8 cellular contexts compared by ENCODE assay signal in genomic region chr17:1577657-1578428, GRCh38. TPM values are rescaled to one million over a fixed set of nuclear protein-coding genes. Genes with fewer than 3 reads are reported as not detected.
DNase-seq lines count a peak whose midpoint lies in the region; ATAC-seq and TF ChIP-seq lines count a peak whose summit lies in the region.

No MANE protein-coding gene starts in this region.

- H3K4me1 Mint-ChIP-seq in stimulated activated naive B cell treated with anti-CD40 and anti-IgM and Interleukin-4, amounts not matched to agents 10 μg/mL and 1 μg/mL and 100 μg/mL, for 72 hours: peaks cover 29 to 44% of the 10 kb centered on the region in 2 donors

- no peaks in the 10 kb centered on the region for H4K20me1 ChIP-seq in GM23248 (ENCODE audit: insufficient read depth)

- H3K4me1 ChIP-seq in GM23248 (ENCODE audit: insufficient read depth) (peaks cover 8% of the 10 kb centered on the region), adipocyte (ENCODE audit: control insufficient read depth, insufficient read depth, low read length) (peaks cover 25% of the 10 kb centered on the region), left lung (peaks cover 38 to 90% of the 10 kb centered on the region in 2 donors)

- peak overlapping the region; percentile 48 to 68 for H3K4me3 Mint-ChIP-seq in stimulated activated naive B cell treated with anti-CD40 and anti-IgM and Interleukin-4, amounts not matched to agents 10 μg/mL and 1 μg/mL and 100 μg/mL, for 72 hours

- no peaks in the 10 kb centered on the region for H3K27me3 Mint-ChIP-seq in stimulated activated naive B cell treated with anti-CD40 and anti-IgM and Interleukin-4, amounts not matched to agents 10 μg/mL and 1 μg/mL and 100 μg/mL, for 72 hours

- peaks cover 38% of the 10 kb centered on the region in 2 donors for H3K36me3 Mint-ChIP-seq in stimulated activated naive B cell treated with anti-CD40 and anti-IgM and Interleukin-4, amounts not matched to agents 10 μg/mL and 1 μg/mL and 100 μg/mL, for 72 hours

- H3K9me2 ChIP-seq in GM23248 (ENCODE audit: insufficient read depth): no peaks in the 10 kb centered on the region

- H3K27ac Mint-ChIP-seq in stimulated activated naive B cell treated with anti-CD40 and anti-IgM and Interleukin-4, amounts not matched to agents 10 μg/mL and 1 μg/mL and 100 μg/mL, for 72 hours: peak overlapping the region; percentile 98

- peak overlapping the region; percentile 75 for H2AFZ ChIP-seq in GM23248

- intact Hi-C loops in left lung (cut with DNase I): loop anchor here in 1 of 2 donors (10.0 kb wide), 1 partner anchor 47 kb away; the partner anchor contains the start of gene SLC43A2

- in situ Hi-C loops in GM23248 (cut with MboI): no loop called here

- peak overlapping the region; percentile 66 for H3K9ac ChIP-seq in GM23248
- H3K9ac ChIP-seq in adipocyte (ENCODE audit: low read length): peak overlapping the region; percentile 51

- H3K9me3 Mint-ChIP-seq in stimulated activated naive B cell treated with anti-CD40 and anti-IgM and Interleukin-4, amounts not matched to agents 10 μg/mL and 1 μg/mL and 100 μg/mL, for 72 hours: no peaks in the 10 kb centered on the region

- no peak for TF ChIP-seq CTCF in left lung (IDR thresholded peaks at IDR 0.05)

- H3K79me2 ChIP-seq in GM23248 (ENCODE audit: insufficient read depth): no peaks in the 10 kb centered on the region

- peak overlapping the region; percentile 81 for H3K27ac ChIP-seq in GM23248
- H3K27ac ChIP-seq in left lung: peak overlapping the region; percentile 89 to 98

- H3K9me3 ChIP-seq in GM23248 (ENCODE audit: low read depth): no peaks in the 10 kb centered on the region
- H3K9me3 ChIP-seq in adipocyte (ENCODE audit: control insufficient read depth, low read length): no peaks in the 10 kb centered on the region
- no peaks in the 10 kb centered on the region for H3K9me3 ChIP-seq in left lung

- no peaks in the 10 kb centered on the region for H3F3A ChIP-seq in GM23248 (ENCODE audit: insufficient read depth)

- H3K4me2 ChIP-seq in GM23248 (ENCODE audit: unreplicated experiment): peak overlapping the region; percentile 46

- H3K4me3 ChIP-seq in GM23248 (peak overlapping the region; percentile 23), adipocyte (ENCODE audit: low read length) (no peak overlapping the region), left lung (peak overlapping the region in 1 of 2 donors; percentile 7)

- ATAC-seq in left lung (peak; percentile 2), left lobe of liver (no peak), HG02610 (IDR thresholded peaks at IDR 0.05; ENCODE audit: unreplicated experiment) (no peak)
- peak; percentile 50 to 56 for ATAC-seq in stimulated activated naive B cell treated with anti-CD40 and anti-IgM and Interleukin-4, amounts not matched to agents 10 μg/mL and 1 μg/mL and 100 μg/mL, for 72 hours (replicated peaks)
- ATAC-seq in activated CD4-positive, CD25-positive, alpha-beta regulatory T cell treated with anti-CD3 and anti-CD28 coated beads, Interleukin-2, amount 50 U/mL, for 24 hours: no peak

- H3K36me3 ChIP-seq in GM23248 (ENCODE audit: low read depth) (no peaks in the 10 kb centered on the region), adipocyte (ENCODE audit: control insufficient read depth, insufficient read depth, low read length, severe bottlenecking) (peaks cover 13% of the 10 kb centered on the region), left lung (peaks cover 0 to 36% of the 10 kb centered on the region in 2 donors)

- DNase-seq in GM23248 (no peak), adipocyte (ENCODE audit: low read depth) (no peak), left lung (peak; percentile 66 to 84), nucleus accumbens (lab: John Stamatoyannopoulos, UW) (no peak), left lobe of liver (ENCODE audit: low spot score) (no peak)
- no peak for DNase-seq in stimulated activated naive B cell treated with anti-CD40 and anti-IgM and Interleukin-4, amounts not matched to agents 10 μg/mL and 1 μg/mL and 100 μg/mL, for 72 hours

- 71 to 72% methylated on average over 19 of the region's 19 CpGs for WGBS in GM23248 (ENCODE audit: low coverage in 1 of 2, low lambda C conversion rate in 2 of 2, missing lambda C conversion rate in 2 of 2), 2 experiments

- H3K27me3 ChIP-seq in GM23248 (replicated peaks; ENCODE audit: insufficient read depth): no peaks in the 10 kb centered on the region
- H3K27me3 ChIP-seq in adipocyte (replicated peaks; ENCODE audit: control insufficient read depth, insufficient read depth, low read length): no peaks in the 10 kb centered on the region
- no peaks in the 10 kb centered on the region for H3K27me3 ChIP-seq in left lung

RNA-seq across cellular contexts. Expression of gene PITPNA, which starts 15.3 kb away (rescaled TPM):
- total RNA-seq in GM23248 (2014; rRNA removed; shearing (Covaris generic)): 19.1 and 34.3 TPM in 2 replicates
- 31.6 and 34.6 TPM in 2 replicates for polyA plus RNA-seq in GM23248 (2016; fragmentation: Nextera tagmentation; extraction: Ambion mirVana)
- total RNA-seq in left lung: 10 to 100 TPM; 64.1 to 96.8 TPM
- total RNA-seq in left lobe of liver: 29.0 TPM

RNA-seq across cellular contexts. Expression of gene SLC43A2, which starts 50.8 kb away (rescaled TPM):
- total RNA-seq in GM23248 (2014; rRNA removed; shearing (Covaris generic)): 8.6 and 9.1 TPM in 2 replicates
- 6.0 and 6.6 TPM in 2 replicates for polyA plus RNA-seq in GM23248 (2016; fragmentation: Nextera tagmentation; extraction: Ambion mirVana)
- total RNA-seq in left lung (10 to 100 TPM; 53.1 to 87.9 TPM), left lobe of liver (3.1 TPM)

Comparison
In these comparisons a context has a peak if more than half of its experiments do, and no peak if none do; other contexts are left out.
1. DNase-seq: peak in left lung (2 of 2); none in GM23248 (single experiment), adipocyte (single experiment), stimulated activated naive B cell treated with anti-CD40 and anti-IgM and Interleukin-4, amounts not matched to agents 10 μg/mL and 1 μg/mL and 100 μg/mL, for 72 hours (single experiment), nucleus accumbens (0 of 56) and left lobe of liver (single experiment).
2. ATAC-seq: peak in left lung (single experiment) and stimulated activated naive B cell treated with anti-CD40 and anti-IgM and Interleukin-4, amounts not matched to agents 10 μg/mL and 1 μg/mL and 100 μg/mL, for 72 hours (2 of 2); none in left lobe of liver (single experiment), HG02610 (single experiment) and activated CD4-positive, CD25-positive, alpha-beta regulatory T cell treated with anti-CD3 and anti-CD28 coated beads, Interleukin-2, amount 50 U/mL, for 24 hours (0 of 2).